Comparison of ENCODE assay signal across 19 cellular contexts in genomic region chr1:28037946-28038345, GRCh38.
"Had no signal": no experiment of that assay in that cellular context is flagged by ENCODE, and none has a peak within 500 bp of the region (broad histone marks: within the 10 kb centered on the region; RNA-seq: fewer than 3 reads in every experiment).

No MANE protein-coding gene starts in this region.

- H3K9me3 ChIP-seq: testis, upper lobe of right lung had no signal

- H3K4me3 ChIP-seq: testis, upper lobe of right lung had no signal

- H3K27ac ChIP-seq: testis, upper lobe of right lung had no signal

- H3K4me3 Mint-ChIP-seq: activated naive CD8-positive, alpha-beta T cell treated with anti-CD3 and anti-CD28 coated beads for 36 hours; activated T-cell treated with anti-CD3 and anti-CD28 coated beads, Interleukin-2, amount 50 U/mL, for 4 hours; immature natural killer cell; natural killer cell; T-helper 2 cell treated with Interferon-gamma antibody and Interleukin-4, amounts not matched to agents 5 μg/mL and 100 μg/mL, for 36 hours had no signal

- H3K27me3 ChIP-seq: testis, upper lobe of right lung had no signal

- H3K27me3 Mint-ChIP-seq: activated naive CD8-positive, alpha-beta T cell treated with anti-CD3 and anti-CD28 coated beads for 36 hours; progenitor cell of endocrine pancreas had no signal

- H3K9me3 Mint-ChIP-seq: activated naive CD8-positive, alpha-beta T cell treated with anti-CD3 and anti-CD28 coated beads for 36 hours; activated T-cell treated with anti-CD3 and anti-CD28 coated beads, Interleukin-2, amount 50 U/mL, for 4 hours; immature natural killer cell; natural killer cell; T-helper 2 cell treated with Interferon-gamma antibody and Interleukin-4, amounts not matched to agents 5 μg/mL and 100 μg/mL, for 36 hours had no signal

- H3K4me1 ChIP-seq: upper lobe of right lung had no signal

- DNase-seq: activated CD4-positive, alpha-beta T cell treated with anti-CD3 and anti-CD28 coated beads for 1 hour; activated CD8-positive, alpha-beta memory T cell treated with anti-CD3 and anti-CD28 coated beads for 24 hours; activated CD8-positive, alpha-beta memory T cell treated with anti-CD3 and anti-CD28 coated beads, Interleukin-2, amount 50 U/mL, for 48 hours; activated naive CD4-positive, alpha-beta T cell treated with Interleukin-2 at 50 U/mL for 16 hours; activated naive CD8-positive, alpha-beta T cell treated with anti-CD3 and anti-CD28 coated beads for 36 hours; activated T-cell treated with anti-CD3 and anti-CD28 coated beads, Interleukin-2, amount 50 U/mL, for 4 hours; cortex of kidney; erythroblast; foreskin melanocyte; immature natural killer cell; left ventricle myocardium superior; midbrain; natural killer cell; stimulated activated CD4-positive, alpha-beta T cell treated with anti-CD3 and anti-CD28 coated beads, Interleukin-2, amount 100 ng/mL, for 48 hours; stimulated activated naive CD4-positive, alpha-beta T cell; testis; upper lobe of right lung had no signal

- H3K27ac Mint-ChIP-seq: activated naive CD8-positive, alpha-beta T cell treated with anti-CD3 and anti-CD28 coated beads for 36 hours; natural killer cell; progenitor cell of endocrine pancreas; T-helper 2 cell treated with Interferon-gamma antibody and Interleukin-4, amounts not matched to agents 5 μg/mL and 100 μg/mL, for 36 hours had no signal

- H3K4me1 Mint-ChIP-seq: natural killer cell had no signal

- ATAC-seq: activated T-cell treated with anti-CD3 and anti-CD28 coated beads, Interleukin-2, amount 50 U/mL, for 4 hours; left ventricle myocardium superior; natural killer cell; upper lobe of right lung had no signal
